10 cellular contexts compared by ENCODE assay signal in the genomic region with DNA sequence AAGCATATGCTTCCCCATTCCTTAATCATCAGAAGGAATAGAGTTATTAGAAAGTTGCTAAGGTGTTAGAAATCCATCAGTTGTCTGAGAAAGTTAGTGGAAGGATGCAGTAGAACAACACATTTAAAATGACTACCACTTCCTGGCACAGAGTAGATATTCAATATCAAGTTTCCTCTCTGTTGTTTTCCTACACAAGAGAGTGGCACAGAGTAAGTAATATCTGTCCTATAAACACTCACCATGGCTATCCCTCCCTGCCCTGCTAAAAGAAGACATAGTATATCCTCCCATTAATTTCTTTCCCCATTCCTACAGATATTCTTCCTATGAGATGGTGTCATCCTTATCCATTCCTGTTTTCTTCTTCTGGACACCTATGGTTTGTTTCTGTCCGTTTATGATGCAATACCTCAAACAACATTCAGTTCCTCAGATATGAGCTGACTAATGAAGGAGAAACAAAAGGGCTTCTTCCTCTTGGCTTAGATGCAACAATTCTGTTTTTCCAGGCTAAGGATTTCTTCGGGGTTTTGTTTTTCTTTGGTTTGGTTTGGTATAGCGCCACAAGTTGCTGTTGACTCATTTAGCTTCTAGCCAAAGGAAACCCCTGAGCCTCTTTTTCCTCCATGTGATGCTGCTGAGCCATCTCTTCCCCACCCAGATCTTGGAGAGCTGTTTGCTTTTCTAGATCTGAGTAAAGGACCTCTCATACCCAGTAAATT. TPM values are rescaled to one million over a fixed set of nuclear protein-coding genes. Genes with fewer than 3 reads are reported as not detected.
A peak's percentile ranks its signal among the peaks of the same experiment; 100 is the strongest.
DNase-seq lines count a peak whose midpoint lies in the region; ATAC-seq and TF ChIP-seq lines count a peak whose summit lies in the region.
"Had no signal": no experiment of that assay in that cellular context is flagged by ENCODE, and none has a peak within 500 bp of the region (broad histone marks: within the 10 kb centered on the region; RNA-seq: fewer than 3 reads in every experiment).

No MANE protein-coding gene starts in this region.

- H3K4me1 ChIP-seq in foreskin keratinocyte = peaks cover 23% of the 10 kb centered on the region

- ATAC-seq in foreskin keratinocyte = peak; percentile 89
- no peak for ATAC-seq in GM21526 (IDR thresholded peaks at IDR 0.05; ENCODE audit: low FRiP score, unreplicated experiment)

- DNase-seq in SKM-1 (lab: John Stamatoyannopoulos, UW; ENCODE audit: unreplicated experiment) (peak; percentile 27), SKM-1 treated with dmso at 0.1 percent for 144 hours (lab: John Stamatoyannopoulos, UW; ENCODE audit: unreplicated experiment) (no peak), T1000 (lab: John Stamatoyannopoulos, UW) (peak; percentile 56), foreskin keratinocyte (peak; percentile 98 to 99), cortex of kidney (lab: John Stamatoyannopoulos, UW) (no peak), NCI-H2107 treated with DMSO at 0.1 percent for 48 hours (lab: John Stamatoyannopoulos, UW; ENCODE audit: unreplicated experiment) (no peak)
- peak; percentile 9 to 15 (median 13) for DNase-seq in stimulated activated CD4-positive, alpha-beta T cell treated with anti-CD3 and anti-CD28 coated beads, TNF-alpha, amount 100 ng/mL, for 48 hours (ENCODE audit: low read depth in 3 of 3)
- DNase-seq: Karpas-422, WERI-Rb-1 had no signal

- H3K27me3 ChIP-seq in foreskin keratinocyte = no peaks in the 10 kb centered on the region

- TF ChIP-seq CTCF in foreskin keratinocyte (conservative IDR thresholded peaks at IDR 0.05) = peak; percentile 42

- H3K27ac ChIP-seq in foreskin keratinocyte = peak overlapping the region; percentile 90
- H3K27ac ChIP-seq: WERI-Rb-1 had no signal

RNA-seq across cellular contexts. Expression of a gene that starts 32.9 kb away (rescaled TPM):
- 20.6 and 28.0 TPM in 2 replicates for total RNA-seq in foreskin keratinocyte
- 16.8 and 20.6 TPM in 2 replicates for polyA plus RNA-seq in foreskin keratinocyte

Comparison
In these comparisons a context has a peak if more than half of its experiments do, and no peak if none do; other contexts are left out.
1. DNase-seq: peak in SKM-1 (single experiment), T1000 (single experiment), foreskin keratinocyte (2 of 2) and stimulated activated CD4-positive, alpha-beta T cell treated with anti-CD3 and anti-CD28 coated beads, TNF-alpha, amount 100 ng/mL, for 48 hours (3 of 3); none in SKM-1 treated with dmso at 0.1 percent for 144 hours (single experiment), cortex of kidney (single experiment) and NCI-H2107 treated with DMSO at 0.1 percent for 48 hours (single experiment).